ENCODE assay signal across 9 cellular contexts in the genomic region with DNA sequence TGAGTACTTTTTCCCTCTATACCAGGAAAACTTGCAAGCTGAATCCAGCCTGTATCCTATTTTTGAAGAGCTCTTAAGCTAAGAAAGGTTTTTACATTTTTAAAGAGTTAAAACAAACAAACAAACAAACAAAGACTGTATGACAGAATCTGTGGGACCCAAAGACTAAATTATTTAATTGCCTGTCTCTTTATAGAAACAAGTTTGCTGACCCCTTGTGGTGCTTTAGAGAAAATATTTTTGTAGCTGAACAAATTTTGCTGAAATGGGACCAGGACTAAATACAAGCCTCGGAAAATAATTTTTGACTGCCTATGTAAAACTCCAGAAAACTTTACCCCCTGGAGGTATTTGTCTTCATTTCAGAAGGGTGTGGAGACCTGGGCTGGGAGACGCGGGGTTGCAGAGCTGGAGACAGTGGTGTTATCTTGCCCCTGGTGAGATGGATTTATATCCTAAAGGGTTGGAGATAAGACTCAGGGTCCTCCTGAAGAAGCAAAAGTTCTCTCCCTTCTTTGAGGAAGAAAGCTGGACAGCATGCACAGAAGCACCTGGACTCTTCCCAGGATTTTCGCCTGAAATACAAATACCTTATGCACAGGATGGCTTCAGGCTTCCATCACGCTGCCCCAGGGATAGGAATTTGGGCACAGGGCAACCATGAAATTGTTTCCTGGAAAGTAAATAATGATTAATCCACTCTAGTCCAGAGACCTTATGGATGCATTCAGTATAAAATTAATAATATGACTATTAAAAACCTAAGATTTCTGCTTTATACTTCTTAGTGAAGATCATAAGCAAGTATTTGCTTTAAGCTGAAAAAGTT. TPM values are rescaled to one million over a fixed set of nuclear protein-coding genes. Genes with fewer than 3 reads are reported as not detected.
DNase-seq lines count a peak whose midpoint lies in the region; ATAC-seq and TF ChIP-seq lines count a peak whose summit lies in the region.
"Had no signal": no experiment of that assay in that cellular context is flagged by ENCODE, and none has a peak within 500 bp of the region (broad histone marks: within the 10 kb centered on the region; RNA-seq: fewer than 3 reads in every experiment).

No MANE protein-coding gene starts in this region.

- no peak overlapping the region for H3K4me2 ChIP-seq in smooth muscle cell

- no peak overlapping the region for H3K27ac ChIP-seq in SK-N-MC
- no peak overlapping the region for H3K27ac ChIP-seq in smooth muscle cell (ENCODE audit: low read depth)
- H3K27ac ChIP-seq in effector memory CD4-positive, alpha-beta T cell (ENCODE audit: insufficient read depth, low read length, poor library complexity, severe bottlenecking), result no peak overlapping the region
- H3K27ac ChIP-seq in aorta (ENCODE audit: low read depth in 1 of 2, low read length in 2 of 2), result no peak overlapping the region
- H3K27ac ChIP-seq: pancreas had no signal

- DNase-seq in ELR (ENCODE audit: low read depth) (peak; percentile 74), NAMALWA (ENCODE audit: low spot score) (peak; percentile 63), SK-N-MC (ENCODE audit: low read depth, low spot score) (peak; percentile 53), foreskin fibroblast (peak; percentile 24 to 70), smooth muscle cell (lab: John Stamatoyannopoulos, UW; ENCODE audit: unreplicated experiment) (no peak), aorta (no peak)
- no peak for DNase-seq in effector memory CD4-positive, alpha-beta T cell
- DNase-seq: pancreas had no signal

- H3K4me3 ChIP-seq in SK-N-MC, result no peak overlapping the region
- no peak overlapping the region for H3K4me3 ChIP-seq in foreskin fibroblast (ENCODE audit: low read depth in 1 of 2, low read length in 2 of 2)
- H3K4me3 ChIP-seq in smooth muscle cell, result no peak overlapping the region
- no peak overlapping the region for H3K4me3 ChIP-seq in effector memory CD4-positive, alpha-beta T cell (ENCODE audit: insufficient read depth, low read depth, low read length, poor library complexity, severe bottlenecking)
- no peak overlapping the region for H3K4me3 ChIP-seq in aorta (ENCODE audit: low read length in 2 of 2)
- H3K4me3 ChIP-seq: pancreas had no signal

- no peaks in the 10 kb centered on the region for H3F3A ChIP-seq in smooth muscle cell (ENCODE audit: low read depth)

- WGBS in smooth muscle cell (ENCODE audit: low lambda C conversion rate), result 61% methylated on average over 5 of the region's 5 CpGs
- WGBS in aorta, 2 donors, result 30 to 31% methylated on average over 5 of the region's 5 CpGs

- no peak overlapping the region for H2AFZ ChIP-seq in smooth muscle cell (ENCODE audit: low read depth)

- H3K27me3 ChIP-seq in smooth muscle cell (ENCODE audit: low read depth) (no peaks in the 10 kb centered on the region), aorta (ENCODE audit: control insufficient read depth in 1 of 2, insufficient read depth in 2 of 2, low read length in 1 of 2) (no peaks in the 10 kb centered on the region)
- no peaks in the 10 kb centered on the region for H3K27me3 ChIP-seq in effector memory CD4-positive, alpha-beta T cell (replicated peaks; ENCODE audit: control insufficient read depth, insufficient read depth, low read length, poor library complexity, severe bottlenecking)
- H3K27me3 ChIP-seq: pancreas had no signal

- no peaks in the 10 kb centered on the region for H3K79me2 ChIP-seq in smooth muscle cell (ENCODE audit: low read depth)

- H3K9me3 ChIP-seq in SK-N-MC (ENCODE audit: low read depth, low read length) (no peaks in the 10 kb centered on the region), smooth muscle cell (replicated peaks; ENCODE audit: low read depth) (no peaks in the 10 kb centered on the region), aorta (ENCODE audit: control insufficient read depth, low read length) (no peaks in the 10 kb centered on the region)
- no peaks in the 10 kb centered on the region for H3K9me3 ChIP-seq in effector memory CD4-positive, alpha-beta T cell (ENCODE audit: control insufficient read depth, low read length)
- H3K9me3 ChIP-seq: pancreas had no signal

- peak; percentile 16 for TF ChIP-seq CTCF in foreskin fibroblast (IDR thresholded peaks at IDR 0.05; ENCODE audit: low read depth, low read length)
- TF ChIP-seq CTCF in smooth muscle cell (IDR thresholded peaks at IDR 0.05; ENCODE audit: borderline replicate concordance, insufficient read depth, poor library complexity, severe bottlenecking), result peak; percentile 66

- intact Hi-C loops in aorta (cut with DNase I), result no loop called here

- H4K20me1 ChIP-seq in smooth muscle cell (ENCODE audit: low read depth), result no peaks in the 10 kb centered on the region

- ATAC-seq in HG03280 (IDR thresholded peaks at IDR 0.05; ENCODE audit: unreplicated experiment) (no peak), aorta (ENCODE audit: low FRiP score) (no peak)

- H3K36me3 ChIP-seq in SK-N-MC (ENCODE audit: insufficient read depth, low read length), result no peaks in the 10 kb centered on the region
- H3K36me3 ChIP-seq in smooth muscle cell (ENCODE audit: low read depth), result no peaks in the 10 kb centered on the region
- H3K36me3 ChIP-seq in effector memory CD4-positive, alpha-beta T cell (ENCODE audit: control insufficient read depth, insufficient read depth, low read length), result no peaks in the 10 kb centered on the region
- no peaks in the 10 kb centered on the region for H3K36me3 ChIP-seq in aorta (ENCODE audit: control insufficient read depth in 1 of 2, insufficient read depth in 2 of 2, low read length in 1 of 2)
- H3K36me3 ChIP-seq: pancreas had no signal

- no peak overlapping the region for H3K9ac ChIP-seq in SK-N-MC (ENCODE audit: insufficient read length)
- H3K9ac ChIP-seq in smooth muscle cell (ENCODE audit: low read depth), result no peak overlapping the region

- H3K4me1 ChIP-seq in smooth muscle cell (ENCODE audit: low read depth) (no peaks in the 10 kb centered on the region), aorta (ENCODE audit: control insufficient read depth in 1 of 2, insufficient read depth in 2 of 2, low read length in 2 of 2) (peaks cover 0 to 1% of the 10 kb centered on the region in 2 donors)
- no peaks in the 10 kb centered on the region for H3K4me1 ChIP-seq in effector memory CD4-positive, alpha-beta T cell (ENCODE audit: control insufficient read depth, insufficient read depth, low read length, poor library complexity, severe bottlenecking)
- H3K4me1 ChIP-seq: pancreas had no signal

RNA-seq across cellular contexts. Expression of a gene that starts 54.3 kb away (rescaled TPM):
- 55.5 and 71.2 TPM in 2 replicates for total RNA-seq in smooth muscle cell
- 23.0 and 25.2 TPM in 2 replicates for polyA plus RNA-seq in smooth muscle cell
- total RNA-seq in aorta, result 10 to 100 TPM; 52.3 to 59.6 TPM
- polyA plus RNA-seq in aorta, result 10 to 100 TPM; 23.2 to 33.8 TPM

Comparison
In these comparisons a context has a peak if more than half of its experiments do, and no peak if none do; other contexts are left out.
1. DNase-seq: peak in ELR (single experiment), NAMALWA (single experiment), SK-N-MC (single experiment) and foreskin fibroblast (2 of 2); none in smooth muscle cell (single experiment), effector memory CD4-positive, alpha-beta T cell (0 of 3) and aorta (0 of 2).